In genomic region chr1:205392650-205393049, GRCh38 we compare ENCODE assay signal across 10 cellular contexts. TPM values are rescaled to one million over a fixed set of nuclear protein-coding genes. Genes with fewer than 3 reads are reported as not detected.
"Had no signal": no experiment of that assay in that cellular context is flagged by ENCODE, and none has a peak within 500 bp of the region (broad histone marks: within the 10 kb centered on the region; RNA-seq: fewer than 3 reads in every experiment).

No MANE protein-coding gene starts in this region.

- DNase-seq: GM23248, GOT3, H7, KBM-7 had no signal

- H3K4me3 ChIP-seq: GM23248, HAP-1 had no signal

- H3K9me3 ChIP-seq: HAP-1 had no signal

- H3K27ac ChIP-seq: GM23248, HL-60 had no signal

- ATAC-seq: HCT116, HepG2 had no signal

- H3K36me3 ChIP-seq: HAP-1 had no signal

RNA-seq across cellular contexts. Expression of gene LEMD1, which starts 29.2 kb away (rescaled TPM):
- total RNA-seq: GM23248, HT1080 had no signal

RNA-seq across cellular contexts. Expression of gene KLHDC8A, which starts 35.9 kb away (rescaled TPM):
- total RNA-seq: GM23248, H4, HepG2, HT1080 had no signal
